Comparison of ENCODE assay signal across 8 cellular contexts in genomic region chr17:44503080-44503842, GRCh38. TPM values are rescaled to one million over a fixed set of nuclear protein-coding genes. Genes with fewer than 3 reads are reported as not detected.
DNase-seq lines count a peak whose midpoint lies in the region; ATAC-seq lines count a peak whose summit lies in the region.

TSS of gene GPATCH8 (minus strand) at chr17:44503406. CDS start at chr17:44503370, 36 bp downstream.

- peak; percentile 57 for ATAC-seq in GM19468 (IDR thresholded peaks at IDR 0.05; ENCODE audit: extremely low read depth, unreplicated experiment)

- CTCF ChIA-PET in CD8-positive, alpha-beta memory T cell (lab: Charles Lee) = interaction anchor here (1.2 kb wide), 1 partner anchor 81 kb away, joined by 3 read pairs; no protein-coding TSS in a partner anchor

- no peaks in the 10 kb centered on the region for H3K36me3 ChIP-seq in CD8-positive, alpha-beta memory T cell (ENCODE audit: insufficient read depth, low read length)

- H3K9me3 Mint-ChIP-seq in CD8-positive, alpha-beta memory T cell = no peaks in the 10 kb centered on the region

- peaks cover 43 to 50% (median 48%) of the 10 kb centered on the region in 3 donors for H3K4me1 Mint-ChIP-seq in CD8-positive, alpha-beta memory T cell

- H3K27ac Mint-ChIP-seq in CD8-positive, alpha-beta memory T cell = peak within 1 kb of the TSS; percentile 94 to 99 (median 98)

- no peaks in the 10 kb centered on the region for H3K27me3 ChIP-seq in CD8-positive, alpha-beta memory T cell (ENCODE audit: insufficient read depth, low read length, poor library complexity, severe bottlenecking)

- H3K9me3 ChIP-seq in CD8-positive, alpha-beta memory T cell (ENCODE audit: low read length) = no peaks in the 10 kb centered on the region

- peak within 1 kb of the TSS; percentile 93 to 99 (median 97) for H3K4me3 Mint-ChIP-seq in CD8-positive, alpha-beta memory T cell

- peak; percentile 92 to 95 (median 94) for DNase-seq in CD8-positive, alpha-beta memory T cell
- DNase-seq in HS-5 (ENCODE audit: low read depth) (peak; percentile 77), NK-92 (lab: John Stamatoyannopoulos, UW; ENCODE audit: unreplicated experiment) (peak; percentile 80), lung microvascular endothelial cell (ENCODE audit: low read depth in 2 of 2) (peak; percentile 90 to 91)
- peak; percentile 81 to 85 for DNase-seq in activated CD8-positive, alpha-beta memory T cell treated with anti-CD3 and anti-CD28 coated beads for 1 hour (ENCODE audit: extremely low read depth in 1 of 2, low read depth in 1 of 2)
- DNase-seq in effector CD4-positive, alpha-beta T cell = peak; percentile 87
- peak; percentile 84 to 85 (median 85) for DNase-seq in stimulated activated CD4-positive, alpha-beta T cell treated with anti-CD3 and anti-CD28 coated beads, TNF-alpha, amount 100 ng/mL, for 4 hours (ENCODE audit: low read depth in 3 of 3)

- H3K27me3 Mint-ChIP-seq in CD8-positive, alpha-beta memory T cell = peaks cover 8 to 14% of the 10 kb centered on the region in 2 donors

- peaks cover 48% of the 10 kb centered on the region for H3K4me1 ChIP-seq in CD8-positive, alpha-beta memory T cell (ENCODE audit: insufficient read depth, low read length)

- peaks cover 0 to 19% (median 1%) of the 10 kb centered on the region in 3 donors for H3K36me3 Mint-ChIP-seq in CD8-positive, alpha-beta memory T cell

- POLR2A ChIA-PET in CD8-positive, alpha-beta memory T cell (lab: Charles Lee) = interaction anchor here (0.7 to 0.9 kb wide), 3 partner anchors 10 to 248 kb away, joined by 3 to 4 read pairs (median 3); no protein-coding TSS in a partner anchor

- H3K27ac ChIP-seq in CD8-positive, alpha-beta memory T cell (ENCODE audit: low read depth, low read length) = peak within 1 kb of the TSS; percentile 90

- H3K4me3 ChIP-seq in CD8-positive, alpha-beta memory T cell (ENCODE audit: low read length) = peak within 1 kb of the TSS; percentile 97

RNA-seq across cellular contexts. Expression of gene GPATCH8, which starts in this region (rescaled TPM):
- 10 to 100 TPM; 41.6 to 43.3 TPM for total RNA-seq in CD8-positive, alpha-beta memory T cell
- 73.3 TPM for polyA plus RNA-seq in CD8-positive, alpha-beta memory T cell
- 6.9 and 8.5 TPM in 2 replicates for total RNA-seq in lung microvascular endothelial cell

Comparison
In these comparisons a context has a peak if more than half of its experiments do, and no peak if none do; other contexts are left out.
1. Peak in every context shown above with its lines: DNase-seq, ATAC-seq, H3K4me3 ChIP-seq and H3K27ac ChIP-seq.